ENCODE assay signal across 7 cellular contexts in genomic region chr12:57089259-57090245, GRCh38. TPM values are rescaled to one million over a fixed set of nuclear protein-coding genes. Genes with fewer than 3 reads are reported as not detected.
DNase-seq lines count a peak whose midpoint lies in the region; ATAC-seq, FAIRE-seq and TF ChIP-seq lines count a peak whose summit lies in the region.

No MANE protein-coding gene starts in this region.

- H3K79me2 ChIP-seq in osteoblast (ENCODE audit: insufficient read depth, low read length) = peaks cover 42% of the 10 kb centered on the region

- H3K27ac Mint-ChIP-seq in activated naive CD8-positive, alpha-beta T cell treated with anti-CD3 and anti-CD28 coated beads, Interleukin-2, amount 10 ng/mL, durations not matched to agents 7 days and 5 days = peak overlapping the region; percentile 84

- H3K9me3 Mint-ChIP-seq in activated naive CD8-positive, alpha-beta T cell treated with anti-CD3 and anti-CD28 coated beads, Interleukin-2, amount 10 ng/mL, durations not matched to agents 7 days and 5 days = no peaks in the 10 kb centered on the region

- peaks cover 0 to 54% (median 24%) of the 10 kb centered on the region in 4 donors for H3K4me1 ChIP-seq in Peyer's patch
- H3K4me1 ChIP-seq in osteoblast (ENCODE audit: insufficient read depth, low read length) = peaks cover 59% of the 10 kb centered on the region

- H3K4me3 Mint-ChIP-seq in activated naive CD8-positive, alpha-beta T cell treated with anti-CD3 and anti-CD28 coated beads, Interleukin-2, amount 10 ng/mL, durations not matched to agents 7 days and 5 days = peak overlapping the region; percentile 96

- H3K4me3 ChIP-seq in Peyer's patch (peak overlapping the region; percentile 70 to 96 (median 89)), osteoblast (ENCODE audit: insufficient read depth, low read length) (peak overlapping the region; percentile 97)

- POLR2A ChIA-PET in activated naive CD8-positive, alpha-beta T cell treated with anti-CD3 and anti-CD28 coated beads, Interleukin-2, amount 10 ng/mL, durations not matched to agents 7 days and 5 days (lab: Charles Lee) = interaction anchor here (1.5 to 16.0 kb wide), 5 partner anchors 8 to 730 kb away, joined by 3 to 225 read pairs (median 9); partner anchors contain the start of genes NEMP1, STAT2 and STAT6

- H4K20me1 ChIP-seq in osteoblast (ENCODE audit: insufficient read depth, low read length) = peaks cover 41% of the 10 kb centered on the region

- H3K36me3 ChIP-seq in Peyer's patch (peaks cover 0 to 19% (median 0%) of the 10 kb centered on the region in 3 donors), osteoblast (ENCODE audit: insufficient read depth, low read length) (peaks cover 36% of the 10 kb centered on the region)

- TF ChIP-seq POLR2A in H54 (IDR thresholded peaks at IDR 0.05; ENCODE audit: low read depth, low read length) = peak; percentile 11; the same call in 1 of the 2 replicates
- TF ChIP-seq POLR2A in Peyer's patch (IDR thresholded peaks at IDR 0.05) = peak; percentile 47 to 50

- H3K36me3 Mint-ChIP-seq in activated naive CD8-positive, alpha-beta T cell treated with anti-CD3 and anti-CD28 coated beads, Interleukin-2, amount 10 ng/mL, durations not matched to agents 7 days and 5 days = peaks cover 11% of the 10 kb centered on the region

- peaks cover 58% of the 10 kb centered on the region for H3K4me1 Mint-ChIP-seq in activated naive CD8-positive, alpha-beta T cell treated with anti-CD3 and anti-CD28 coated beads, Interleukin-2, amount 10 ng/mL, durations not matched to agents 7 days and 5 days

- TF ChIP-seq CTCF in Peyer's patch (IDR thresholded peaks at IDR 0.05) (no peak), osteoblast (IDR thresholded peaks at IDR 0.05; ENCODE audit: extremely low read depth, low read depth, low read length) (no peak)

- no peak for FAIRE-seq in H54 (lab: Jason Lieb, UNC)

- H3K27ac ChIP-seq in Peyer's patch (peak overlapping the region; percentile 95 to 99 (median 98)), osteoblast (ENCODE audit: low read depth, low read length) (peak overlapping the region; percentile 81)

- no peak for DNase-seq in H54 (ENCODE audit: insufficient read length, low spot score)
- peak; percentile 77 to 89 (median 81) for DNase-seq in Peyer's patch
- peak; percentile 72 for DNase-seq in activated naive CD8-positive, alpha-beta T cell treated with anti-CD3 and anti-CD28 coated beads, Interleukin-2, amount 10 ng/mL, durations not matched to agents 7 days and 5 days
- DNase-seq in head of caudate nucleus = peak in 41 of 42 donors; percentile 31 to 84 (median 65)
- peak; percentile 92 for DNase-seq in osteoblast (ENCODE audit: insufficient read length, low spot score, missing footprints)

- no peak overlapping the region for H2AFZ ChIP-seq in osteoblast (ENCODE audit: low read length)

- H3K27me3 ChIP-seq in Peyer's patch (no peaks in the 10 kb centered on the region), osteoblast (ENCODE audit: insufficient read depth, low read length) (no peaks in the 10 kb centered on the region)

- ATAC-seq in activated naive CD8-positive, alpha-beta T cell treated with anti-CD3 and anti-CD28 coated beads, Interleukin-2, amount 10 ng/mL, durations not matched to agents 7 days and 5 days (ENCODE audit: low read depth) = no peak
- no peak for ATAC-seq in HG02970 (IDR thresholded peaks at IDR 0.05; ENCODE audit: low FRiP score, unreplicated experiment)
- ATAC-seq in GM19463 (IDR thresholded peaks at IDR 0.05; ENCODE audit: unreplicated experiment) = no peak

- no peaks in the 10 kb centered on the region for H3K27me3 Mint-ChIP-seq in activated naive CD8-positive, alpha-beta T cell treated with anti-CD3 and anti-CD28 coated beads, Interleukin-2, amount 10 ng/mL, durations not matched to agents 7 days and 5 days

- H3K4me2 ChIP-seq in osteoblast (ENCODE audit: insufficient read depth, low read length) = peak overlapping the region; percentile 99

- intact Hi-C loops in head of caudate nucleus (cut with DNase I) = no loop called here

- H3K9me3 ChIP-seq in Peyer's patch (no peaks in the 10 kb centered on the region), osteoblast (ENCODE audit: low read depth, low read length) (no peaks in the 10 kb centered on the region)

RNA-seq across cellular contexts. Expression of gene NAB2, which starts 0.6 kb away (rescaled TPM):
- total RNA-seq in Peyer's patch (10 to 100 TPM in 2 of 4 donors, 1 to 10 TPM in 2; 7.4 to 17.0 (median 10.3) TPM), osteoblast (53.6 and 70.9 TPM in 2 replicates)
- total RNA-seq in activated naive CD8-positive, alpha-beta T cell treated with anti-CD3 and anti-CD28 coated beads, Interleukin-2, amount 10 ng/mL, durations not matched to agents 7 days and 5 days = 10 to 100 TPM; 13.1 to 16.1 TPM

RNA-seq across cellular contexts. Expression of gene NEMP1, which starts 11.0 kb away (rescaled TPM):
- total RNA-seq in Peyer's patch (10 to 100 TPM in 1 of 4 donors, 1 to 10 TPM in 3; 4.6 to 11.6 (median 5.7) TPM), osteoblast (6.5 and 7.7 TPM in 2 replicates)
- total RNA-seq in activated naive CD8-positive, alpha-beta T cell treated with anti-CD3 and anti-CD28 coated beads, Interleukin-2, amount 10 ng/mL, durations not matched to agents 7 days and 5 days = 10 to 100 TPM; 52.9 to 59.6 TPM

RNA-seq across cellular contexts. Expression of gene STAT6, which starts 21.6 kb away (rescaled TPM):
- total RNA-seq in Peyer's patch (100 to 1,000 TPM; 278 to 416 (median 382) TPM), osteoblast (149 and 167 TPM in 2 replicates)
- total RNA-seq in activated naive CD8-positive, alpha-beta T cell treated with anti-CD3 and anti-CD28 coated beads, Interleukin-2, amount 10 ng/mL, durations not matched to agents 7 days and 5 days = 100 to 1,000 TPM; 251 to 263 TPM

RNA-seq across cellular contexts. Expression of gene LRP1, which starts 38.7 kb away (rescaled TPM):
- total RNA-seq in Peyer's patch (100 to 1,000 TPM; 128 to 312 (median 207) TPM), osteoblast (744 and 789 TPM in 2 replicates)
- 1 to 10 TPM; 4.9 to 6.1 TPM for total RNA-seq in activated naive CD8-positive, alpha-beta T cell treated with anti-CD3 and anti-CD28 coated beads, Interleukin-2, amount 10 ng/mL, durations not matched to agents 7 days and 5 days

RNA-seq across cellular contexts. Expression of gene MYO1A, which starts 39.6 kb away (rescaled TPM):
- 1,000 to 10,000 TPM in 1 of 4 donors, 100 to 1,000 TPM in 2, 10 to 100 TPM in 1; 94.1 to 1,001 (median 802) TPM for total RNA-seq in Peyer's patch
- total RNA-seq in activated naive CD8-positive, alpha-beta T cell treated with anti-CD3 and anti-CD28 coated beads, Interleukin-2, amount 10 ng/mL, durations not matched to agents 7 days and 5 days = 1 to 10 TPM; 1.2 to 2.1 TPM
- under 0.01 TPM in 1 of 2 replicates, not detected in the other for total RNA-seq in osteoblast
